In the genomic region with DNA sequence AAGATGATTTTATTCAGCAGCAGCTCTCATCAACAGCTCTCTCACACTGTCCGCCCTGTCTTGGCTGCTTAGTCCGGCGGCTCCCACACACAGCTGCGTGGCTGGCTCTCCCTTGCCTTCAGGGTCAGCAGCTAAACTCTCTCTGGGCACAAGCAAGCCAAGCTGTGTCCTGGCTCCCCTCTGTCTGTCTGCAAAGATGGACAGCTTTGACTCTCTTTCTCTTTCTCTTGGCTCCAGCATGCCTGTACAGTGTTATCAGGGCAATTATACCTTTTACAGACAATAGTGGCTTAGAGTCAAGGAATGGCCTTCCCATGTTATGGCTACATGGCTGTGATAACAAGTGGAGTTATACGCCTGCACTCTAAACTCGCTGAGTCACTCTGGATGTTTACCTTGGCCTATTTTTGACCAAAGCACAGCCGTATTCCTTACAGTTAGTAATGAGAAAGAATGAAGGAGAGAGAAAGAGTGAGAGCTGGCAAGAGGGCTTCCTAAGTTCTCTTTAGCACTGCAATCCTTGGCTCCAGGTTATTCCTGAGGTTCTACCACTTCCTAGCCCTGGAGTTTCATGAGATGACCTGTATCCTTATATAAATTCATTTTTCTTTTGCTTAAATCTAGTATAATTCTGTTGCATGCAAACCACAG, we compare ENCODE assay signal across 11 cellular contexts. TPM values are rescaled to one million over a fixed set of nuclear protein-coding genes. Genes with fewer than 3 reads are reported as not detected.
DNase-seq lines count a peak whose midpoint lies in the region; ATAC-seq and TF ChIP-seq lines count a peak whose summit lies in the region.
"Had no signal": no experiment of that assay in that cellular context is flagged by ENCODE, and none has a peak within 500 bp of the region (broad histone marks: within the 10 kb centered on the region; RNA-seq: fewer than 3 reads in every experiment).

No MANE protein-coding gene starts in this region.

- peak overlapping the region; percentile 13 for H3K4me3 ChIP-seq in fibroblast of pulmonary artery (replicated peaks; ENCODE audit: low read depth, low read length)
- no peak overlapping the region for H3K4me3 ChIP-seq in CD8-positive, alpha-beta T cell (ENCODE audit: low read depth, low read length)

- peaks cover 3% of the 10 kb centered on the region for H3K27me3 Mint-ChIP-seq in osteocyte (ENCODE audit: unreplicated experiment)
- H3K27me3 Mint-ChIP-seq in CD8-positive, alpha-beta T cell (ENCODE audit: low read depth): no peaks in the 10 kb centered on the region
- no peaks in the 10 kb centered on the region for H3K27me3 Mint-ChIP-seq in activated naive CD8-positive, alpha-beta T cell treated with anti-CD3 and anti-CD28 coated beads for 36 hours

- no peaks in the 10 kb centered on the region for H3K36me3 Mint-ChIP-seq in osteocyte (ENCODE audit: unreplicated experiment)
- H3K36me3 Mint-ChIP-seq in CD8-positive, alpha-beta T cell: peaks cover 3% of the 10 kb centered on the region
- H3K36me3 Mint-ChIP-seq in activated naive CD8-positive, alpha-beta T cell treated with anti-CD3 and anti-CD28 coated beads for 36 hours: no peaks in the 10 kb centered on the region

- no peaks in the 10 kb centered on the region for H3K4me1 ChIP-seq in CD8-positive, alpha-beta T cell (ENCODE audit: insufficient read depth, low read length)

- H3K27ac ChIP-seq in CD8-positive, alpha-beta T cell (ENCODE audit: low read depth, low read length): no peak overlapping the region

- H3K27ac Mint-ChIP-seq in osteocyte (ENCODE audit: unreplicated experiment): peak overlapping the region; percentile 92
- no peak overlapping the region for H3K27ac Mint-ChIP-seq in CD8-positive, alpha-beta T cell
- no peak overlapping the region for H3K27ac Mint-ChIP-seq in activated naive CD8-positive, alpha-beta T cell treated with anti-CD3 and anti-CD28 coated beads for 36 hours

- H3K9me3 Mint-ChIP-seq in osteocyte (ENCODE audit: unreplicated experiment): peaks cover 5% of the 10 kb centered on the region
- peaks cover 3% of the 10 kb centered on the region for H3K9me3 Mint-ChIP-seq in CD8-positive, alpha-beta T cell
- peaks cover 3% of the 10 kb centered on the region for H3K9me3 Mint-ChIP-seq in activated naive CD8-positive, alpha-beta T cell treated with anti-CD3 and anti-CD28 coated beads for 36 hours

- H3K4me1 Mint-ChIP-seq in osteocyte (ENCODE audit: unreplicated experiment): peaks cover 21% of the 10 kb centered on the region
- H3K4me1 Mint-ChIP-seq in CD8-positive, alpha-beta T cell (ENCODE audit: low read depth): no peaks in the 10 kb centered on the region
- no peaks in the 10 kb centered on the region for H3K4me1 Mint-ChIP-seq in activated naive CD8-positive, alpha-beta T cell treated with anti-CD3 and anti-CD28 coated beads for 36 hours

- CTCF ChIA-PET in CD8-positive, alpha-beta T cell (lab: Charles Lee): interaction anchor here (0.5 to 1.0 kb wide), 2 partner anchors 269 to 307 kb away, joined by 3 read pairs; no protein-coding TSS in a partner anchor

- no peaks in the 10 kb centered on the region for H3K9me3 ChIP-seq in CD8-positive, alpha-beta T cell (ENCODE audit: low read length)

- intact Hi-C loops in CD8-positive, alpha-beta T cell (cut with DNase I, micrococcal nuclease): no loop called here

- DNase-seq in AG20443 (ENCODE audit: low spot score): peak; percentile 18
- peak; percentile 91 for DNase-seq in fibroblast of pulmonary artery (ENCODE audit: low read depth)
- DNase-seq in osteocyte (ENCODE audit: extremely low spot score, unreplicated experiment): no peak
- no peak for DNase-seq in HuH-7.5 (ENCODE audit: low spot score)
- no peak for DNase-seq in CD8-positive, alpha-beta T cell
- no peak for DNase-seq in activated naive CD8-positive, alpha-beta T cell treated with anti-CD3 and anti-CD28 coated beads for 36 hours
- DNase-seq in NCI-H748 treated with DMSO at 0.1 percent for 48 hours (lab: John Stamatoyannopoulos, UW): no peak
- DNase-seq: DND-41, NCI-H1048 had no signal

- H3K4me3 Mint-ChIP-seq in osteocyte (ENCODE audit: unreplicated experiment): no peak overlapping the region
- no peak overlapping the region for H3K4me3 Mint-ChIP-seq in CD8-positive, alpha-beta T cell
- no peak overlapping the region for H3K4me3 Mint-ChIP-seq in activated naive CD8-positive, alpha-beta T cell treated with anti-CD3 and anti-CD28 coated beads for 36 hours

- ATAC-seq in CD8-positive, alpha-beta T cell: no peak
- ATAC-seq: activated CD4-positive, CD25-positive, alpha-beta regulatory T cell treated with anti-CD3 and anti-CD28 coated beads, Interleukin-2, amount 50 U/mL, for 24 hours had no signal

- POLR2A ChIA-PET in CD8-positive, alpha-beta T cell (lab: Charles Lee): interaction anchor here (1.2 kb wide), 1 partner anchor 10 kb away, joined by 3 read pairs; no protein-coding TSS in a partner anchor

- H3K27me3 ChIP-seq in CD8-positive, alpha-beta T cell (ENCODE audit: insufficient read depth, low read length): no peaks in the 10 kb centered on the region

- no peaks in the 10 kb centered on the region for H3K36me3 ChIP-seq in CD8-positive, alpha-beta T cell (ENCODE audit: insufficient read depth, low read length)

- no peak for TF ChIP-seq CTCF in fibroblast of pulmonary artery (IDR thresholded peaks at IDR 0.05; ENCODE audit: low read length, missing control alignments)
- TF ChIP-seq CTCF in osteocyte (IDR thresholded peaks at IDR 0.05): no peak
- no peak for TF ChIP-seq CTCF in CD8-positive, alpha-beta T cell (IDR thresholded peaks at IDR 0.05)

TF ChIP-seq in PFSK-1, 5 proteins besides CTCF, POLR2A, EP300 and RAD21:
- TF ChIP-seq TAF1 (IDR thresholded peaks at IDR 0.05; ENCODE audit: borderline replicate concordance, insufficient read depth, low read length) (peak; percentile 17; the same call in 1 of the 2 replicates), POLR2AphosphoS5 (IDR thresholded peaks at IDR 0.05; ENCODE audit: low read depth, low read length) (no peak)
- TF ChIP-seq, protein P1, sequence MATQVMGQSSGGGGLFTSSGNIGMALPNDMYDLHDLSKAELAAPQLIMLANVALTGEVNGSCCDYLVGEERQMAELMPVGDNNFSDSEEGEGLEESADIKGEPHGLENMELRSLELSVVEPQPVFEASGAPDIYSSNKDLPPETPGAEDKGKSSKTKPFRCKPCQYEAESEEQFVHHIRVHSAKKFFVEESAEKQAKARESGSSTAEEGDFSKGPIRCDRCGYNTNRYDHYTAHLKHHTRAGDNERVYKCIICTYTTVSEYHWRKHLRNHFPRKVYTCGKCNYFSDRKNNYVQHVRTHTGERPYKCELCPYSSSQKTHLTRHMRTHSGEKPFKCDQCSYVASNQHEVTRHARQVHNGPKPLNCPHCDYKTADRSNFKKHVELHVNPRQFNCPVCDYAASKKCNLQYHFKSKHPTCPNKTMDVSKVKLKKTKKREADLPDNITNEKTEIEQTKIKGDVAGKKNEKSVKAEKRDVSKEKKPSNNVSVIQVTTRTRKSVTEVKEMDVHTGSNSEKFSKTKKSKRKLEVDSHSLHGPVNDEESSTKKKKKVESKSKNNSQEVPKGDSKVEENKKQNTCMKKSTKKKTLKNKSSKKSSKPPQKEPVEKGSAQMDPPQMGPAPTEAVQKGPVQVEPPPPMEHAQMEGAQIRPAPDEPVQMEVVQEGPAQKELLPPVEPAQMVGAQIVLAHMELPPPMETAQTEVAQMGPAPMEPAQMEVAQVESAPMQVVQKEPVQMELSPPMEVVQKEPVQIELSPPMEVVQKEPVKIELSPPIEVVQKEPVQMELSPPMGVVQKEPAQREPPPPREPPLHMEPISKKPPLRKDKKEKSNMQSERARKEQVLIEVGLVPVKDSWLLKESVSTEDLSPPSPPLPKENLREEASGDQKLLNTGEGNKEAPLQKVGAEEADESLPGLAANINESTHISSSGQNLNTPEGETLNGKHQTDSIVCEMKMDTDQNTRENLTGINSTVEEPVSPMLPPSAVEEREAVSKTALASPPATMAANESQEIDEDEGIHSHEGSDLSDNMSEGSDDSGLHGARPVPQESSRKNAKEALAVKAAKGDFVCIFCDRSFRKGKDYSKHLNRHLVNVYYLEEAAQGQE (IDR thresholded peaks at IDR 0.05; ENCODE audit: insufficient read depth in 1 of 2, low read depth in 2 of 2, low read length in 2 of 2): no peak

RNA-seq across cellular contexts. Expression of a gene that starts 59.9 kb away (rescaled TPM):
- polyA plus RNA-seq in PFSK-1 (2012; ENCODE audit: insufficient read length, low read depth): 0.08 TPM
- total RNA-seq in osteocyte: 0.57 and 0.73 TPM in 2 replicates
- 1 to 10 TPM; 1.0 to 1.8 TPM for total RNA-seq in CD8-positive, alpha-beta T cell
- total RNA-seq in activated naive CD8-positive, alpha-beta T cell treated with anti-CD3 and anti-CD28 coated beads for 36 hours: under 1 TPM; 0.37 to 0.58 TPM

Comparison
In these comparisons a context has a peak if more than half of its experiments do, and no peak if none do; other contexts are left out.
1. DNase-seq: peak in AG20443 (single experiment) and fibroblast of pulmonary artery (single experiment); none in osteocyte (single experiment), HuH-7.5 (single experiment), CD8-positive, alpha-beta T cell (0 of 7), activated naive CD8-positive, alpha-beta T cell treated with anti-CD3 and anti-CD28 coated beads for 36 hours (single experiment) and NCI-H748 treated with DMSO at 0.1 percent for 48 hours (single experiment).